Comparison of ENCODE assay signal across 1 cellular context in the genomic region with DNA sequence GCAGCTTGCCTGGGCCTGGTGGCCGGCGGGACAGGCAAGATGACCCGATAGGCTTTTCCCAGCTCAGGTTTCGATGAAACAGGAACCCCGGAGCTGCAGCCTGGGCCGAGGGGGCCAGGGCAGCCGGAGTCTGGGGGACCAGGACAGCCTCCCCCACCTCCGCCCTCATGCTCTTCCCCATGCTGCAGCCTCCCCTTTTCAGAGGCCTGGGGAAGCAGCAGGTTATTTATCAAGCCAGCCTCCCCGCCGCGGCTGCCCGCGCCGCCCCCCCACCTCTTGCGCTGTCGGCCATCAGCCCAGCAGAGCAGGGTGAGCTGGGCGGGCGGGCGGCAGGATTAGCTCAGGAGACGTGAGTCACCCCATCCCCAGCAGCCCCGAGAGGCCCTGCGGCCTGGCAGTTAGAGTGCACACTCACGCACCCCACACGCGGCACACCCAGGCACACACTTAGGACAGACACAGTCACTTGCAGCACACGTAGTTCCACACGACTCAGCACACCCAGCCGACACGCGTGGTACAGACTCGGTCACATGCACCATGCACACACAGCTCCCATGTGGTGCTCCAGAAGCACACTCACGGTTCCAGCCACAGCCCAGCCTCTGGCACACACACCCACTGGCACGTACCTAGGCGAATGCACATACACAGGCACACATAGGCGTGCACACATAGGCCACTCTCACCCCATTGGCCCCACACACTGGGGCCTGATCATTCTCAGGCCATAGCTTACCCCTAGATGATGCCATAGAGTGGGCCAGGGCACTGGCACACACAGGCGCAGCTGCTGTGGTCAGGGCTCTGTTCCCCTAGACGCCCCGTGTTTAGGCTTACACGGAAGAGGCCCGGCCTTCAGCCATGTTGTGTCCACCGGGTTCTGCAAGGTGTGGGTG.
TF ChIP-seq lines count a peak whose summit lies in the region.

No MANE protein-coding gene starts in this region.

TF ChIP-seq in H1, 55 proteins besides CTCF, POLR2A, EP300 and RAD21 (continued from another document):
- TF ChIP-seq CEBPB (IDR thresholded peaks at IDR 0.05; ENCODE audit: low read depth, low read length) (no peak), EGR1 (IDR thresholded peaks at IDR 0.05; ENCODE audit: borderline replicate concordance, low read depth, low read length) (no peak), YY1 (IDR thresholded peaks at IDR 0.05; ENCODE audit: low read depth, low read length) (no peak), TBP (IDR thresholded peaks at IDR 0.05; ENCODE audit: low read depth, low read length) (no peak), RBBP5 (IDR thresholded peaks at IDR 0.05; ENCODE audit: borderline replicate concordance, low read depth, low read length) (no peak), GTF2F1 (IDR thresholded peaks at IDR 0.05; ENCODE audit: borderline replicate concordance, low read depth, low read length) (no peak), CHD2 (IDR thresholded peaks at IDR 0.05; ENCODE audit: low read length) (no peak), NRF1 (IDR thresholded peaks at IDR 0.05; ENCODE audit: low read depth, low read length) (no peak), ASH2L (IDR thresholded peaks at IDR 0.05; ENCODE audit: low read length) (no peak)
- TF ChIP-seq, protein P1, sequence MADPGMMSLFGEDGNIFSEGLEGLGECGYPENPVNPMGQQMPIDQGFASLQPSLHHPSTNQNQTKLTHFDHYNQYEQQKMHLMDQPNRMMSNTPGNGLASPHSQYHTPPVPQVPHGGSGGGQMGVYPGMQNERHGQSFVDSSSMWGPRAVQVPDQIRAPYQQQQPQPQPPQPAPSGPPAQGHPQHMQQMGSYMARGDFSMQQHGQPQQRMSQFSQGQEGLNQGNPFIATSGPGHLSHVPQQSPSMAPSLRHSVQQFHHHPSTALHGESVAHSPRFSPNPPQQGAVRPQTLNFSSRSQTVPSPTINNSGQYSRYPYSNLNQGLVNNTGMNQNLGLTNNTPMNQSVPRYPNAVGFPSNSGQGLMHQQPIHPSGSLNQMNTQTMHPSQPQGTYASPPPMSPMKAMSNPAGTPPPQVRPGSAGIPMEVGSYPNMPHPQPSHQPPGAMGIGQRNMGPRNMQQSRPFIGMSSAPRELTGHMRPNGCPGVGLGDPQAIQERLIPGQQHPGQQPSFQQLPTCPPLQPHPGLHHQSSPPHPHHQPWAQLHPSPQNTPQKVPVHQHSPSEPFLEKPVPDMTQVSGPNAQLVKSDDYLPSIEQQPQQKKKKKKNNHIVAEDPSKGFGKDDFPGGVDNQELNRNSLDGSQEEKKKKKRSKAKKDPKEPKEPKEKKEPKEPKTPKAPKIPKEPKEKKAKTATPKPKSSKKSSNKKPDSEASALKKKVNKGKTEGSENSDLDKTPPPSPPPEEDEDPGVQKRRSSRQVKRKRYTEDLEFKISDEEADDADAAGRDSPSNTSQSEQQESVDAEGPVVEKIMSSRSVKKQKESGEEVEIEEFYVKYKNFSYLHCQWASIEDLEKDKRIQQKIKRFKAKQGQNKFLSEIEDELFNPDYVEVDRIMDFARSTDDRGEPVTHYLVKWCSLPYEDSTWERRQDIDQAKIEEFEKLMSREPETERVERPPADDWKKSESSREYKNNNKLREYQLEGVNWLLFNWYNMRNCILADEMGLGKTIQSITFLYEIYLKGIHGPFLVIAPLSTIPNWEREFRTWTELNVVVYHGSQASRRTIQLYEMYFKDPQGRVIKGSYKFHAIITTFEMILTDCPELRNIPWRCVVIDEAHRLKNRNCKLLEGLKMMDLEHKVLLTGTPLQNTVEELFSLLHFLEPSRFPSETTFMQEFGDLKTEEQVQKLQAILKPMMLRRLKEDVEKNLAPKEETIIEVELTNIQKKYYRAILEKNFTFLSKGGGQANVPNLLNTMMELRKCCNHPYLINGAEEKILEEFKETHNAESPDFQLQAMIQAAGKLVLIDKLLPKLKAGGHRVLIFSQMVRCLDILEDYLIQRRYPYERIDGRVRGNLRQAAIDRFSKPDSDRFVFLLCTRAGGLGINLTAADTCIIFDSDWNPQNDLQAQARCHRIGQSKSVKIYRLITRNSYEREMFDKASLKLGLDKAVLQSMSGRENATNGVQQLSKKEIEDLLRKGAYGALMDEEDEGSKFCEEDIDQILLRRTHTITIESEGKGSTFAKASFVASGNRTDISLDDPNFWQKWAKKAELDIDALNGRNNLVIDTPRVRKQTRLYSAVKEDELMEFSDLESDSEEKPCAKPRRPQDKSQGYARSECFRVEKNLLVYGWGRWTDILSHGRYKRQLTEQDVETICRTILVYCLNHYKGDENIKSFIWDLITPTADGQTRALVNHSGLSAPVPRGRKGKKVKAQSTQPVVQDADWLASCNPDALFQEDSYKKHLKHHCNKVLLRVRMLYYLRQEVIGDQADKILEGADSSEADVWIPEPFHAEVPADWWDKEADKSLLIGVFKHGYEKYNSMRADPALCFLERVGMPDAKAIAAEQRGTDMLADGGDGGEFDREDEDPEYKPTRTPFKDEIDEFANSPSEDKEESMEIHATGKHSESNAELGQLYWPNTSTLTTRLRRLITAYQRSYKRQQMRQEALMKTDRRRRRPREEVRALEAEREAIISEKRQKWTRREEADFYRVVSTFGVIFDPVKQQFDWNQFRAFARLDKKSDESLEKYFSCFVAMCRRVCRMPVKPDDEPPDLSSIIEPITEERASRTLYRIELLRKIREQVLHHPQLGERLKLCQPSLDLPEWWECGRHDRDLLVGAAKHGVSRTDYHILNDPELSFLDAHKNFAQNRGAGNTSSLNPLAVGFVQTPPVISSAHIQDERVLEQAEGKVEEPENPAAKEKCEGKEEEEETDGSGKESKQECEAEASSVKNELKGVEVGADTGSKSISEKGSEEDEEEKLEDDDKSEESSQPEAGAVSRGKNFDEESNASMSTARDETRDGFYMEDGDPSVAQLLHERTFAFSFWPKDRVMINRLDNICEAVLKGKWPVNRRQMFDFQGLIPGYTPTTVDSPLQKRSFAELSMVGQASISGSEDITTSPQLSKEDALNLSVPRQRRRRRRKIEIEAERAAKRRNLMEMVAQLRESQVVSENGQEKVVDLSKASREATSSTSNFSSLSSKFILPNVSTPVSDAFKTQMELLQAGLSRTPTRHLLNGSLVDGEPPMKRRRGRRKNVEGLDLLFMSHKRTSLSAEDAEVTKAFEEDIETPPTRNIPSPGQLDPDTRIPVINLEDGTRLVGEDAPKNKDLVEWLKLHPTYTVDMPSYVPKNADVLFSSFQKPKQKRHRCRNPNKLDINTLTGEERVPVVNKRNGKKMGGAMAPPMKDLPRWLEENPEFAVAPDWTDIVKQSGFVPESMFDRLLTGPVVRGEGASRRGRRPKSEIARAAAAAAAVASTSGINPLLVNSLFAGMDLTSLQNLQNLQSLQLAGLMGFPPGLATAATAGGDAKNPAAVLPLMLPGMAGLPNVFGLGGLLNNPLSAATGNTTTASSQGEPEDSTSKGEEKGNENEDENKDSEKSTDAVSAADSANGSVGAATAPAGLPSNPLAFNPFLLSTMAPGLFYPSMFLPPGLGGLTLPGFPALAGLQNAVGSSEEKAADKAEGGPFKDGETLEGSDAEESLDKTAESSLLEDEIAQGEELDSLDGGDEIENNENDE (IDR thresholded peaks at IDR 0.05; ENCODE audit: insufficient replicate concordance, low read length) = no peak
